22 cellular contexts compared by ENCODE assay signal in the genomic region with DNA sequence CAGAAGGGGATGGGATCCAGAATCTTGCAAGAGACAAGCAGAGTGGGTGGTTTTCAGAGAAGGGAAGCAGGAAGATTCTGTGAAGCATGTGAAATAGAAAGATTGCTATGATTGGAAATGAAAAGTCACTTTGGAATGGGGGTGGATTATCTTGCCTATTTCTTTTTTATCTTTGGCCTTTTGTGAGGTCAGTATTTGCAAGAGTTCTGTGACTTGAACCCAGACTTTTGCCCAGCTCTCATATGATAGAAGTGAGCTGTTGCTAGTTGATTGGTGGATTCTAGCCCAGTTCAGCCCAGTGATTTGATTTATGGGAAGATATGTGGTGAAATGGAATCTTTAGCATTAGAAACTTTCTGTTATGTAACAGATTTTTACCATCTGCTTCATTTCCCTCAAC. TPM values are rescaled to one million over a fixed set of nuclear protein-coding genes. Genes with fewer than 3 reads are reported as not detected.
DNase-seq lines count a peak whose midpoint lies in the region; ATAC-seq and TF ChIP-seq lines count a peak whose summit lies in the region.
"Had no signal": no experiment of that assay in that cellular context is flagged by ENCODE, and none has a peak within 500 bp of the region (broad histone marks: within the 10 kb centered on the region; RNA-seq: fewer than 3 reads in every experiment).

No MANE protein-coding gene starts in this region.

- H3K9me2 ChIP-seq in GM23248 (ENCODE audit: insufficient read depth) = no peaks in the 10 kb centered on the region

- H3K9me3 ChIP-seq in GM23248 (ENCODE audit: low read depth) = no peaks in the 10 kb centered on the region

- H3K9ac ChIP-seq in GM23248 = no peak overlapping the region

- intact Hi-C loops in MCF 10A (cut with micrococcal nuclease) = no loop called here

- H3K4me3 ChIP-seq in GM23248 (no peak overlapping the region), fibroblast of villous mesenchyme (ENCODE audit: low read depth, low read length) (no peak overlapping the region)
- H3K4me3 ChIP-seq: SK-N-MC had no signal

- POLR2A ChIA-PET in MCF 10A (lab: Yijun Ruan, JAX) = interaction anchor here (0.8 to 2.3 kb wide), 7 partner anchors 9 to 1988 kb away, joined by 3 to 13 read pairs (median 4); partner anchors contain the start of genes ENTPD7 and SLC25A28

- in situ Hi-C loops in GM23248 (cut with MboI) = no loop called here

- H2AFZ ChIP-seq in GM23248 = no peak overlapping the region

- H3K79me2 ChIP-seq in GM23248 (ENCODE audit: insufficient read depth) = peaks cover 52% of the 10 kb centered on the region

- H3K36me3 ChIP-seq in GM23248 (ENCODE audit: low read depth) = peaks cover 29% of the 10 kb centered on the region

- peaks cover 31% of the 10 kb centered on the region for H3K36me3 Mint-ChIP-seq in MCF 10A (ENCODE audit: insufficient read depth, unreplicated experiment)

- H3K4me1 ChIP-seq in GM23248 (ENCODE audit: insufficient read depth) = peaks cover 46% of the 10 kb centered on the region

- H3K4me1 Mint-ChIP-seq in MCF 10A (ENCODE audit: insufficient read depth, unreplicated experiment) = peaks cover under 1% of the 10 kb centered on the region
- H3K4me1 Mint-ChIP-seq: H9 had no signal

- no peaks in the 10 kb centered on the region for H3K9me3 Mint-ChIP-seq in MCF 10A (ENCODE audit: unreplicated experiment)
- H3K9me3 Mint-ChIP-seq: activated CD4-positive, alpha-beta T cell treated with anti-CD3 and anti-CD28 coated beads, Interleukin-2, amount 10 ng/mL, durations not matched to agents 7 days and 5 days; activated naive CD4-positive, alpha-beta T cell treated with anti-CD3 and anti-CD28 coated beads, Interleukin-2, amount 50 U/mL, for 72 hours; endodermal cell; H9; nephron progenitor cell; stimulated activated naive CD8-positive, alpha-beta T cell treated with anti-CD3 and anti-CD28 coated beads, Interleukin-15, Interleukin-2, amounts not matched to agents 100 ng/mL and 50 ng/mL, for 24 hours had no signal

- no peak overlapping the region for H3K4me3 Mint-ChIP-seq in MCF 10A (ENCODE audit: unreplicated experiment)
- H3K4me3 Mint-ChIP-seq: activated CD4-positive, alpha-beta T cell treated with anti-CD3 and anti-CD28 coated beads, Interleukin-2, amount 10 ng/mL, durations not matched to agents 7 days and 5 days; endodermal cell; H9; nephron progenitor cell; stimulated activated naive CD8-positive, alpha-beta T cell treated with anti-CD3 and anti-CD28 coated beads, Interleukin-15, Interleukin-2, amounts not matched to agents 100 ng/mL and 50 ng/mL, for 24 hours had no signal

- peak; percentile 65 for DNase-seq in A172 (ENCODE audit: low spot score)
- peak; percentile 71 for DNase-seq in GM23248
- peak; percentile 96 for DNase-seq in amniotic epithelial cell (ENCODE audit: low read depth)
- DNase-seq in fibroblast of villous mesenchyme (ENCODE audit: low read depth) = peak; percentile 97
- DNase-seq in mucosa of gallbladder (ENCODE audit: low spot score) = no peak
- DNase-seq in MCF 10A (ENCODE audit: unreplicated experiment) = no peak
- DNase-seq: activated CD4-positive, alpha-beta T cell treated with anti-CD3 and anti-CD28 coated beads, Interleukin-2, amount 10 ng/mL, durations not matched to agents 7 days and 5 days; activated T-cell treated with anti-CD3 and anti-CD28 coated beads, Interleukin-2, amount 50 U/mL, for 1 hour; cerebellar nuclear complex; endodermal cell; H9; mammary epithelial cell; NCI-H2029; NCI-H526 treated with DMSO at 0.1 percent for 48 hours; nephron progenitor cell; PC-3; stimulated activated CD4-positive, alpha-beta T cell treated with anti-CD3 and anti-CD28 coated beads, Interleukin-15, amount 100 ng/mL, for 24 hours had no signal

- TF ChIP-seq CTCF in fibroblast of villous mesenchyme (IDR thresholded peaks at IDR 0.05; ENCODE audit: insufficient read depth, low read depth, low read length) (no peak), MCF 10A (IDR thresholded peaks at IDR 0.05; ENCODE audit: unreplicated experiment) (no peak)

- H3F3A ChIP-seq in GM23248 (ENCODE audit: insufficient read depth) = peaks cover 52% of the 10 kb centered on the region

- peak overlapping the region; percentile 57 for H3K4me2 ChIP-seq in GM23248 (ENCODE audit: unreplicated experiment)

- no peaks in the 10 kb centered on the region for H3K27me3 ChIP-seq in GM23248 (replicated peaks; ENCODE audit: insufficient read depth)

- H3K27ac Mint-ChIP-seq in MCF 10A (ENCODE audit: low read depth, unreplicated experiment) = no peak overlapping the region
- H3K27ac Mint-ChIP-seq: activated CD4-positive, alpha-beta T cell treated with anti-CD3 and anti-CD28 coated beads, Interleukin-2, amount 10 ng/mL, durations not matched to agents 7 days and 5 days; activated naive CD4-positive, alpha-beta T cell treated with anti-CD3 and anti-CD28 coated beads, Interleukin-2, amount 50 U/mL, for 72 hours; endodermal cell; nephron progenitor cell; stimulated activated naive CD8-positive, alpha-beta T cell treated with anti-CD3 and anti-CD28 coated beads, Interleukin-15, Interleukin-2, amounts not matched to agents 100 ng/mL and 50 ng/mL, for 24 hours had no signal

- no peaks in the 10 kb centered on the region for H4K20me1 ChIP-seq in GM23248 (ENCODE audit: insufficient read depth)

- CTCF ChIA-PET in MCF 10A (lab: Yijun Ruan, JAX) = interaction anchor here (0.7 to 1.1 kb wide), 4 partner anchors 45 to 1808 kb away, joined by 3 to 5 read pairs (median 4); no protein-coding TSS in a partner anchor

- BruUV-seq in MCF 10A (replicated peaks; lab: Mats Ljungman, UMichigan) = no TSS peak

- ATAC-seq in HG03521 (IDR thresholded peaks at IDR 0.05; ENCODE audit: unreplicated experiment) (no peak), GM21786 (IDR thresholded peaks at IDR 0.05; ENCODE audit: unreplicated experiment) (no peak)
- ATAC-seq: activated naive CD4-positive, alpha-beta T cell treated with anti-CD3 and anti-CD28 coated beads, Interleukin-2, amount 50 U/mL, for 72 hours; PC-3 had no signal

- no peaks in the 10 kb centered on the region for H3K27me3 Mint-ChIP-seq in MCF 10A (ENCODE audit: insufficient read depth, unreplicated experiment)
- H3K27me3 Mint-ChIP-seq: activated CD4-positive, alpha-beta T cell treated with anti-CD3 and anti-CD28 coated beads, Interleukin-2, amount 10 ng/mL, durations not matched to agents 7 days and 5 days; stimulated activated naive CD8-positive, alpha-beta T cell treated with anti-CD3 and anti-CD28 coated beads, Interleukin-15, Interleukin-2, amounts not matched to agents 100 ng/mL and 50 ng/mL, for 24 hours had no signal

- peak overlapping the region; percentile 34 for H3K27ac ChIP-seq in GM23248
- H3K27ac ChIP-seq: SK-N-MC had no signal

RNA-seq across cellular contexts. Expression of gene ENTPD7, which starts 17.1 kb away (rescaled TPM):
- total RNA-seq in A172 (2014; rRNA removed; shearing (Covaris generic)) = 23.7 and 30.8 TPM in 2 replicates
- 21.6 and 26.8 TPM in 2 replicates for total RNA-seq in GM23248 (2014; rRNA removed; shearing (Covaris generic))
- 7.5 and 8.3 TPM in 2 replicates for polyA plus RNA-seq in GM23248 (2016; fragmentation: Nextera tagmentation; extraction: Ambion mirVana)
- total RNA-seq in fibroblast of villous mesenchyme (43.2 and 48.4 TPM in 2 replicates), mucosa of gallbladder (14.4 TPM), MCF 10A (2022) (18.3 and 29.0 TPM in 2 replicates)

RNA-seq across cellular contexts. Expression of gene COX15, which starts 55.5 kb away (rescaled TPM):
- total RNA-seq in A172 (2014; rRNA removed; shearing (Covaris generic)) = 46.8 and 48.7 TPM in 2 replicates
- total RNA-seq in GM23248 (2014; rRNA removed; shearing (Covaris generic)) = 20.3 and 21.4 TPM in 2 replicates
- 17.1 and 18.3 TPM in 2 replicates for polyA plus RNA-seq in GM23248 (2016; fragmentation: Nextera tagmentation; extraction: Ambion mirVana)
- total RNA-seq in fibroblast of villous mesenchyme = 29.0 and 54.0 TPM in 2 replicates
- total RNA-seq in mucosa of gallbladder = 37.8 TPM
- total RNA-seq in MCF 10A (2022) = 50.7 and 55.3 TPM in 2 replicates

RNA-seq across cellular contexts. Expression of gene CUTC, which starts 55.6 kb away (rescaled TPM):
- total RNA-seq in A172 (2014; rRNA removed; shearing (Covaris generic)) = 39.2 and 39.4 TPM in 2 replicates
- total RNA-seq in GM23248 (2014; rRNA removed; shearing (Covaris generic)) = 20.2 and 20.9 TPM in 2 replicates
- polyA plus RNA-seq in GM23248 (2016; fragmentation: Nextera tagmentation; extraction: Ambion mirVana) = 25.7 and 28.5 TPM in 2 replicates
- total RNA-seq in fibroblast of villous mesenchyme (12.6 and 19.0 TPM in 2 replicates), mucosa of gallbladder (17.5 TPM), MCF 10A (2022) (11.9 and 15.0 TPM in 2 replicates)

RNA-seq across cellular contexts. Expression of gene SLC25A28, which starts 56.2 kb away (rescaled TPM):
- 17.4 and 18.2 TPM in 2 replicates for total RNA-seq in A172 (2014; rRNA removed; shearing (Covaris generic))
- total RNA-seq in GM23248 (2014; rRNA removed; shearing (Covaris generic)) = 22.8 and 37.6 TPM in 2 replicates
- 12.6 and 13.1 TPM in 2 replicates for polyA plus RNA-seq in GM23248 (2016; fragmentation: Nextera tagmentation; extraction: Ambion mirVana)
- total RNA-seq in fibroblast of villous mesenchyme (16.0 and 18.4 TPM in 2 replicates), mucosa of gallbladder (42.0 TPM), MCF 10A (2022) (36.9 and 46.3 TPM in 2 replicates)

Comparison
In these comparisons a context has a peak if more than half of its experiments do, and no peak if none do; other contexts are left out.
1. DNase-seq: peak in A172 (single experiment), GM23248 (single experiment), amniotic epithelial cell (single experiment) and fibroblast of villous mesenchyme (single experiment); none in mucosa of gallbladder (single experiment) and MCF 10A (single experiment).